24 cellular contexts compared by ENCODE assay signal in the genomic region with DNA sequence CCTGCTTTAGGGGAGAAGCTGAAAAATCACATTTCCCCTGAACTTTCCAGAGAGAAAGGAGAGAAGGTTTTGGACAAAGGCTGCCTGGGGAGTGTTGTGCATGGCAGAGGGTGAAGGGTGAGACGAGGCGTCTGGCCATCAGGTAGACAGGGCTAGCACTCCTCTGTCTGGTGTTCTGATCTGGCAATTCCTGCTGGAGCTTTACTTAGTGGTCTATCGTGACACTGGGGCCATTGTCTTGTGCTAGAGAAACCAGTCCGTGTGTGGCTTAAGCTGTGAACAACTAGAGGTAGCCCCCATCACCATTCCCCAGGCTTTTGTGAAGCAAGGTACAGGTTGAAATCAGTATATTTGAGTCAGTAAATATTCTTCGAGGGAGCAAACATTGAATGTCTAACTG. TPM values are rescaled to one million over a fixed set of nuclear protein-coding genes. Genes with fewer than 3 reads are reported as not detected.
"Had no signal": no experiment of that assay in that cellular context is flagged by ENCODE, and none has a peak within 500 bp of the region (broad histone marks: within the 10 kb centered on the region; RNA-seq: fewer than 3 reads in every experiment).

No MANE protein-coding gene starts in this region.

- H2AFZ ChIP-seq: parathyroid adenoma had no signal

- FAIRE-seq: endothelial cell of umbilical vein, islet of Langerhans, small intestine had no signal

- H3K36me3 ChIP-seq: colonic mucosa, esophagus muscularis mucosa, gastroesophageal sphincter, heart right ventricle, lower lobe of right lung, neutrophil, right lobe of liver, thoracic aorta, tibial nerve, upper lobe of right lung, vagina had no signal

- H3K27ac ChIP-seq: colonic mucosa, esophagus muscularis mucosa, foreskin keratinocyte, gastroesophageal sphincter, heart right ventricle, lower lobe of right lung, neutrophil, parathyroid adenoma, right lobe of liver, thoracic aorta, tibial nerve, upper lobe of right lung, vagina had no signal

- H3K4me3 ChIP-seq: colonic mucosa, esophagus muscularis mucosa, gastroesophageal sphincter, heart right ventricle, lower lobe of right lung, right lobe of liver, thoracic aorta, tibial nerve, upper lobe of right lung, vagina had no signal

- H3K9ac ChIP-seq: parathyroid adenoma had no signal

- H3K4me1 ChIP-seq: colonic mucosa, foreskin keratinocyte, gastroesophageal sphincter, lower lobe of right lung, parathyroid adenoma, right lobe of liver, upper lobe of right lung had no signal

- H3K9me3 ChIP-seq: colonic mucosa, esophagus muscularis mucosa, gastroesophageal sphincter, heart right ventricle, lower lobe of right lung, neutrophil, right lobe of liver, thoracic aorta, tibial nerve, upper lobe of right lung, vagina had no signal

- DNase-seq: colonic mucosa; effector CD8-positive, alpha-beta T cell; foreskin keratinocyte; heart right ventricle; hippocampal formation; left ventricle myocardium superior; natural killer cell; right lobe of liver; small intestine; stimulated activated CD4-positive, alpha-beta T cell treated with anti-CD3 and anti-CD28 coated beads, Interleukin-15, amount 100 ng/mL, for 24 hours; stimulated activated CD4-positive, alpha-beta T cell treated with anti-CD3 and anti-CD28 coated beads, Interleukin-2, amount 100 ng/mL, for 48 hours; stimulated activated naive B cell treated with anti-CD40 and anti-IgM and Interleukin-4, amounts not matched to agents 10 μg/mL and 1 μg/mL and 100 μg/mL, for 72 hours; upper lobe of right lung had no signal

- H3K79me2 ChIP-seq: parathyroid adenoma had no signal

- ATAC-seq: gastroesophageal sphincter; lower lobe of right lung; natural killer cell; stimulated activated naive B cell treated with anti-CD40 and anti-IgM and Interleukin-4, amounts not matched to agents 10 μg/mL and 1 μg/mL and 100 μg/mL, for 72 hours had no signal

- H3K27me3 ChIP-seq: right lobe of liver, vagina had no signal

RNA-seq across cellular contexts. Expression of a gene that starts 8.5 kb away (rescaled TPM):
- total RNA-seq: epithelial cell of proximal tubule, foreskin keratinocyte had no signal
